Comparison of ENCODE assay signal across 25 cellular contexts in genomic region chr13:32456591-32456990, GRCh38.
"Had no signal": no experiment of that assay in that cellular context is flagged by ENCODE, and none has a peak within 500 bp of the region (broad histone marks: within the 10 kb centered on the region; RNA-seq: fewer than 3 reads in every experiment).

No MANE protein-coding gene starts in this region.

- DNase-seq: colonic mucosa; cortex of kidney; effector CD8-positive, alpha-beta T cell; effector memory CD8-positive, alpha-beta T cell; endodermal cell; erythroblast; esophagus squamous epithelium; foreskin fibroblast; foreskin melanocyte; gastrocnemius medialis; glutamatergic neuron; head of caudate nucleus; heart right ventricle; hippocampal formation; left cardiac atrium; left lung; left ventricle myocardium superior; lower lobe of right lung; mucosa of descending colon; naive B cell had no signal

- H3K4me3 Mint-ChIP-seq: dendritic cell treated with granulocyte-macrophage colony-stimulating factor and Interleukin-4, amounts not matched to agents 40 ng/mL and 50 ng/mL, for 4 days; effector memory CD8-positive, alpha-beta T cell; endodermal cell; mesothelial cell of epicardium; naive B cell had no signal

- H3K27ac Mint-ChIP-seq: dendritic cell treated with granulocyte-macrophage colony-stimulating factor and Interleukin-4, amounts not matched to agents 40 ng/mL and 50 ng/mL, for 4 days; endodermal cell; mesothelial cell of epicardium; naive B cell had no signal

- H3K27me3 Mint-ChIP-seq: dendritic cell treated with granulocyte-macrophage colony-stimulating factor and Interleukin-4, amounts not matched to agents 40 ng/mL and 50 ng/mL, for 4 days; effector memory CD8-positive, alpha-beta T cell; naive B cell had no signal

- FAIRE-seq: endometrium, islet of Langerhans, keratinocyte had no signal

- H3K4me1 Mint-ChIP-seq: endodermal cell, mesothelial cell of epicardium had no signal
